ENCODE assay signal across 10 cellular contexts in the genomic region with DNA sequence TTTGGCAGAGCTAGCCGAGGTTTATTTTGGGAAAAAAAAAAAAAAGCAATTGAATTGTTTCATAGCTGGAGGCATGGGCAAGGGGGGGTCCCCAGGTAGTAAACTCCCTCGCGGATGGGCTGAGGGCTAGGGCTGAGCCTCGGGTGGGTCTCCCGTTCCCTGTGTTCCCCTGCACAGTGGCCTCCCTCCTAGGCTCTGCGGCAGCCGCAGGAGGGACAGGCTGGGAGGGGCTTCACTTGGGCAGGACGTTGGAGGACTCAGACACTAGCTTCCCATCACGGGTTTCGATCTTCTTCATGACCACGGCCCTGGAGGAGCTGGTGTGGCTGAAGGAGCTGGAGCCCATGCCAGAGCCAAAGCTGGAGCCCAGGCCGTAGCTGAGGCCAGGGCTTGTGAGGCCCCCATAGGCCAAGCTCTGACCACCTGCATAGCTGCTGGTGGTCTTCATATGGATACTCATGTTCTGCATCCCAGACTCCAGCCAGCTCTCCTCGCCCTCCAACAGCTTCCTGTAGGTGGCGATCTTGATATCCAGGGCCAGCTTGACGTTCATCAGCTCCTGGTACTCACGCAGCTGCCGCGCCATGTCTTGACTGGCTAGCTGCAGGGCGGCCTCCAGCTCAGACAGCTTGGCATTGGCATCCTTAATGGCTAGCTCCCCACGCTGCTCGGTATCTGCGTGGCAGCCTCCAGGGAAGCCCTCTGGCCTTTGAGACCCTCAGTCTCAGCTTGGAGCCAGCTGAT.
DNase-seq lines count a peak whose midpoint lies in the region; ATAC-seq and TF ChIP-seq lines count a peak whose summit lies in the region.
"Had no signal": no experiment of that assay in that cellular context is flagged by ENCODE, and none has a peak within 500 bp of the region (broad histone marks: within the 10 kb centered on the region; RNA-seq: fewer than 3 reads in every experiment).

No MANE protein-coding gene starts in this region.

- H3F3A ChIP-seq in DOHH2 (ENCODE audit: control insufficient read depth, insufficient read depth): no peaks in the 10 kb centered on the region; the same call in 1 of the 2 replicates

- H3K4me3 ChIP-seq in DOHH2 (ENCODE audit: low read length) (no peak overlapping the region), GM12865 (ENCODE audit: low read depth, low read length) (no peak overlapping the region), WERI-Rb-1 (ENCODE audit: low read depth, low read length) (no peak overlapping the region)
- H3K4me3 ChIP-seq: stomach had no signal

- no peak overlapping the region for H3K4me2 ChIP-seq in DOHH2 (ENCODE audit: low read length)

- no peaks in the 10 kb centered on the region for H3K9me2 ChIP-seq in DOHH2 (replicated peaks; ENCODE audit: control insufficient read depth, low read length)

- H3K79me2 ChIP-seq in DOHH2 (ENCODE audit: control insufficient read depth, low read length): no peaks in the 10 kb centered on the region

- no peak for ATAC-seq in HG03025 (IDR thresholded peaks at IDR 0.05; ENCODE audit: low FRiP score, unreplicated experiment)

- H4K20me1 ChIP-seq in DOHH2 (ENCODE audit: control insufficient read depth, insufficient read depth, low read depth, low read length): no peaks in the 10 kb centered on the region

- H3K4me1 ChIP-seq in DOHH2 (ENCODE audit: control insufficient read depth, low read length): no peaks in the 10 kb centered on the region
- H3K4me1 ChIP-seq: stomach had no signal

- DNase-seq in GM12865 (ENCODE audit: low read depth) (peak; percentile 2), WERI-Rb-1 (peak; percentile 23), iPS DF 4.7 (ENCODE audit: extremely low read depth, low spot score) (peak; percentile 25)
- no peak for DNase-seq in stimulated activated naive CD4-positive, alpha-beta T cell treated with Interleukin-2 at 50 U/mL for 16 hours (lab: John Stamatoyannopoulos, UW)
- DNase-seq in activated CD8-positive, alpha-beta memory T cell treated with anti-CD3 and anti-CD28 coated beads, Interleukin-2, amount 50 U/mL, for 4 hours: no peak
- DNase-seq: COR-L47; stimulated activated CD4-positive, alpha-beta T cell treated with anti-CD3 and anti-CD28 coated beads, Interleukin-1b, Interleukin-23, amount 100 ng/mL, for 48 hours; stomach had no signal

- H3K36me3 ChIP-seq in DOHH2 (ENCODE audit: control insufficient read depth, low read length) (no peaks in the 10 kb centered on the region), WERI-Rb-1 (no peaks in the 10 kb centered on the region)

- no peaks in the 10 kb centered on the region for H3K9me3 ChIP-seq in DOHH2 (ENCODE audit: control insufficient read depth, insufficient read depth, low read length)
- H3K9me3 ChIP-seq in WERI-Rb-1 (ENCODE audit: severe bottlenecking): no peaks in the 10 kb centered on the region
- H3K9me3 ChIP-seq: stomach had no signal

- H3K27me3 ChIP-seq in DOHH2 (ENCODE audit: control insufficient read depth, low read length) (no peaks in the 10 kb centered on the region), WERI-Rb-1 (ENCODE audit: insufficient read depth, low read depth, severe bottlenecking) (no peaks in the 10 kb centered on the region)
- H3K27me3 ChIP-seq: stomach had no signal

- H3K27ac ChIP-seq in DOHH2 (ENCODE audit: low read depth, low read length): no peak overlapping the region
- H3K27ac ChIP-seq in WERI-Rb-1: no peak overlapping the region
- H3K27ac ChIP-seq: stomach had no signal

- peak; percentile 38 for TF ChIP-seq CTCF in DOHH2 (IDR thresholded peaks at IDR 0.05; ENCODE audit: low read depth, low read length, poor library complexity, severe bottlenecking)
- peak; percentile 15 for TF ChIP-seq CTCF in GM12865 (IDR thresholded peaks at IDR 0.05; ENCODE audit: insufficient read depth, low read depth, low read length, missing control alignments)
- peak; percentile 35; the same call in 1 of the 2 replicates for TF ChIP-seq CTCF in WERI-Rb-1 (IDR thresholded peaks at IDR 0.05; ENCODE audit: low read depth, low read length)

Comparison
In these comparisons a context has a peak if more than half of its experiments do, and no peak if none do; other contexts are left out.
1. DNase-seq: peak in GM12865 (single experiment), WERI-Rb-1 (single experiment) and iPS DF 4.7 (single experiment); none in stimulated activated naive CD4-positive, alpha-beta T cell treated with Interleukin-2 at 50 U/mL for 16 hours (single experiment) and activated CD8-positive, alpha-beta memory T cell treated with anti-CD3 and anti-CD28 coated beads, Interleukin-2, amount 50 U/mL, for 4 hours (single experiment).
2. Peak in every context shown above with its lines, with median percentiles within 50 percentile points of each other: CTCF ChIP-seq.